7 cellular contexts compared by ENCODE assay signal in the genomic region with DNA sequence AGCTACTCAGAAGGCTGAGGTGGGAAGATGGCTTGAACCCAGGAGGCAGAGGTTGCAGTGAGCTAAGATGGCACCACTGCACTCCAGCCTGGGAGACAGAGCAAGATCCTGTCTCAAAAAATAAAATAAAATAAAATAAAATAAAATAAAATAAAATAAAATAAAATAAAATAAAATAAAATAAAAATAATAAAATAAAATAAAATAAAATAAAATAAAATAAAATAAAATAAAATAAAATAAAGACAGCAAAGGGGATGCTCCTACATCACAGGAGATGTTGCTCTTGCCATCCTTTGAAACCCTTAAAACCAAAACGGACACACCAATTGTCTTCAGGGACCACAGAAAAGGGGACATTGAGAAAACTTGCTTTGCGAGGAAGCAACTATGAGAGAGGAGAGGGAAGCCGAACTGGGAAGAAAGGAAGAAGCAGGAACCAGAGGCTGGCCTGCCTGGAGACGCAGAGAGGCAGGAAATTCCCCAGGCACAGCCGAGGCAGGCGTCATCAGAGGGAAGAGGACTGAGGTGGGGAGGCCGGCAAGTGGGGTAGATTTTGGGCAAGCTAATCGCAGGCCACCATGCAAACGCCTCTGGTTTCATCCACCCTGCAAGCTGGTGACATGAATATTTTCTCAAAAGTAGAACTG.
DNase-seq lines count a peak whose midpoint lies in the region; FAIRE-seq and TF ChIP-seq lines count a peak whose summit lies in the region.
"Not testable (repeated sequence)": the region's sequence is repeated elsewhere in the genome, so short reads cannot be mapped to it uniquely, and the experiment has no call there.

No MANE protein-coding gene starts in this region.

- CTCF ChIA-PET in H1 (lab: Charles Lee; ENCODE audit: partially characterized antibody): interaction anchor here (0.6 kb wide), 1 partner anchor 25 kb away, joined by 4 read pairs; no protein-coding TSS in a partner anchor

- not testable (repeated sequence) for H3K36me3 Mint-ChIP-seq in glutamatergic neuron (ENCODE audit: unreplicated experiment); neural progenitor cell

- H2AK5ac ChIP-seq in H1 (ENCODE audit: low read depth, low read length); mesenchymal stem cell (ENCODE audit: low read length, severe bottlenecking): not testable (repeated sequence)

- not testable (repeated sequence) for H3K27me3 ChIP-seq in HUES48 (ENCODE audit: control insufficient read depth, insufficient read depth, low read length); H1 (replicated peaks in 1 of 4; ENCODE audit: control insufficient read depth in 3 of 4, extremely low read depth in 1 of 4, insufficient read depth in 3 of 4, low read length in 3 of 4); neural progenitor cell; smooth muscle cell (ENCODE audit: low read depth)
- peaks cover 0 to 12% of the 10 kb centered on the region in 2 experiments for H3K27me3 ChIP-seq in mesenchymal stem cell (ENCODE audit: control insufficient read depth in 1 of 2, insufficient read depth in 1 of 2, low read length in 2 of 2)

- not testable (repeated sequence) for H4K8ac ChIP-seq in H1 (ENCODE audit: extremely low read depth, insufficient read depth, low read length); mesenchymal stem cell (ENCODE audit: low read length)

- TF ChIP-seq EP300 in H1 (IDR thresholded peaks at IDR 0.05; ENCODE audit: borderline replicate concordance in 1 of 2, low read depth in 2 of 2, low read length in 2 of 2): not testable (repeated sequence)

- not testable (repeated sequence) for H3K9me3 ChIP-seq in HUES48 (ENCODE audit: control insufficient read depth, insufficient read depth, low read length); H1 (ENCODE audit: insufficient read depth in 2 of 2, low read depth in 1 of 2, low read length in 1 of 2); mesenchymal stem cell (ENCODE audit: control insufficient read depth, low read length); neural progenitor cell (ENCODE audit: low read depth); smooth muscle cell (replicated peaks; ENCODE audit: low read depth)

- not testable (repeated sequence) for H3K4me3 Mint-ChIP-seq in glutamatergic neuron (ENCODE audit: unreplicated experiment)
- H3K4me3 Mint-ChIP-seq in neural progenitor cell: peak overlapping the region; percentile 0

- H3K4me3 ChIP-seq in HUES48 (ENCODE audit: low read depth, low read length); H1 (ENCODE audit: extremely low read depth in 1 of 4, insufficient read depth in 2 of 4, low read depth in 3 of 4, low read length in 4 of 4); mesenchymal stem cell (ENCODE audit: insufficient read depth in 1 of 2, low read depth in 1 of 2, low read length in 2 of 2); neural progenitor cell; smooth muscle cell: not testable (repeated sequence)

- not testable (repeated sequence) for H3K4me1 ChIP-seq in HUES48 (ENCODE audit: control insufficient read depth, insufficient read depth, low read length); H1 (replicated peaks in 1 of 4; ENCODE audit: control insufficient read depth in 3 of 4, insufficient read depth in 4 of 4, low read length in 3 of 4); mesenchymal stem cell (ENCODE audit: control insufficient read depth, insufficient read depth, low read depth, low read length); smooth muscle cell (ENCODE audit: low read depth)
- H3K4me1 ChIP-seq in neural progenitor cell: peaks cover 10% of the 10 kb centered on the region

- H3K4me1 Mint-ChIP-seq in glutamatergic neuron (ENCODE audit: low read depth, unreplicated experiment): not testable (repeated sequence)
- peaks cover 11% of the 10 kb centered on the region for H3K4me1 Mint-ChIP-seq in neural progenitor cell

- TF ChIP-seq RAD21 in H1 (IDR thresholded peaks at IDR 0.05 in 1 of 2, conservative IDR thresholded peaks at IDR 0.05 in 1 of 2; ENCODE audit: low read depth in 2 of 2, low read length in 2 of 2): not testable (repeated sequence)

- not testable (repeated sequence) for H3K27me3 Mint-ChIP-seq in glutamatergic neuron (ENCODE audit: unreplicated experiment); neural progenitor cell (ENCODE audit: insufficient read depth, low read depth)

- H2BK12ac ChIP-seq in H1 (ENCODE audit: low read depth, low read length): peak overlapping the region; percentile 75; the same call in 1 of the 2 replicates
- not testable (repeated sequence) for H2BK12ac ChIP-seq in mesenchymal stem cell (ENCODE audit: low read length in 2 of 2)

- H2BK20ac ChIP-seq in H1 (ENCODE audit: low read length): 0 out of 2 replicates have a peak overlapping the region, but pooled peaks have one; percentile 80

- H3K9me3 Mint-ChIP-seq in glutamatergic neuron (ENCODE audit: unreplicated experiment); neural progenitor cell: not testable (repeated sequence)

- not testable (repeated sequence) for H4K20me1 ChIP-seq in H1 (replicated peaks in 1 of 2; ENCODE audit: control insufficient read depth in 1 of 2, insufficient read depth in 2 of 2, low read length in 2 of 2); neural progenitor cell (ENCODE audit: low read depth); smooth muscle cell (ENCODE audit: low read depth)

- not testable (repeated sequence) for H3K4me2 ChIP-seq in H1 (ENCODE audit: insufficient read depth in 1 of 2, low read depth in 2 of 2, low read length in 2 of 2); mesenchymal stem cell (ENCODE audit: low read length, poor library complexity, severe bottlenecking); neural progenitor cell; smooth muscle cell

- H2BK120ac ChIP-seq in H1 (replicated peaks; ENCODE audit: low read depth, low read length): peak overlapping the region; percentile 64
- not testable (repeated sequence) for H2BK120ac ChIP-seq in mesenchymal stem cell (ENCODE audit: low read depth, low read length)

- not testable (repeated sequence) for H3K23me2 ChIP-seq in H1 (ENCODE audit: low read depth, low read length)

- H3K9ac ChIP-seq in HUES48 (ENCODE audit: low read depth, low read length); H1 (replicated peaks in 1 of 4; ENCODE audit: extremely low read depth in 1 of 4, low read depth in 3 of 4, low read length in 3 of 4); mesenchymal stem cell (ENCODE audit: low read length); neural progenitor cell; smooth muscle cell (ENCODE audit: low read depth): not testable (repeated sequence)

- H3K18ac ChIP-seq in H1 (ENCODE audit: extremely low read depth, low read length); mesenchymal stem cell (ENCODE audit: low read depth in 1 of 2, low read length in 2 of 2): not testable (repeated sequence)

- H3K27ac ChIP-seq in HUES48 (ENCODE audit: low read depth, low read length) (peak overlapping the region; percentile 31), neural progenitor cell (peak overlapping the region; percentile 7)
- not testable (repeated sequence) for H3K27ac ChIP-seq in H1 (ENCODE audit: low read depth, low read length); mesenchymal stem cell (ENCODE audit: low read length, poor library complexity, severe bottlenecking); smooth muscle cell (ENCODE audit: low read depth)

- H4K5ac ChIP-seq in H1 (ENCODE audit: insufficient read length, low read depth, low read length): peak overlapping the region; percentile 75

- H4K91ac ChIP-seq in H1 (replicated peaks; ENCODE audit: insufficient read length, low read length): peak overlapping the region; percentile 7
- H4K91ac ChIP-seq in mesenchymal stem cell (ENCODE audit: low read length): not testable (repeated sequence)

- TF ChIP-seq POLR2A in H1 (IDR thresholded peaks at IDR 0.05; ENCODE audit: control extremely low read depth in 1 of 2, low read depth in 2 of 2, low read length in 2 of 2): not testable (repeated sequence)

- H3K27ac Mint-ChIP-seq in glutamatergic neuron (ENCODE audit: unreplicated experiment): not testable (repeated sequence)
- H3K27ac Mint-ChIP-seq in neural progenitor cell: peak overlapping the region; percentile 95

- WGBS in H1 (ENCODE audit: extremely low coverage in 1 of 2, insufficient coverage in 1 of 2, insufficient read length in 1 of 2, insufficient replicate concordance in 2 of 2, low coverage in 1 of 2, low lambda C conversion rate in 2 of 2, missing lambda C conversion rate in 1 of 2), 2 experiments: 73% methylated on average over 9 of the region's 9 CpGs; no CpG with 5 or more reads in 1 of the 2 experiments
- 47% methylated on average over 3 of the region's 9 CpGs for WGBS in mesenchymal stem cell
- WGBS in smooth muscle cell (ENCODE audit: low lambda C conversion rate): 53% methylated on average over 9 of the region's 9 CpGs

- not testable (repeated sequence) for H3K79me2 ChIP-seq in H1 (ENCODE audit: control insufficient read depth in 1 of 2, insufficient read depth in 2 of 2, low read length in 2 of 2); neural progenitor cell (ENCODE audit: low read depth); smooth muscle cell (ENCODE audit: low read depth)

- H3K36me3 ChIP-seq in HUES48 (ENCODE audit: control insufficient read depth, insufficient read depth, low read length); H1 (ENCODE audit: control insufficient read depth in 2 of 4, insufficient read depth in 4 of 4, low read length in 3 of 4); mesenchymal stem cell (ENCODE audit: control insufficient read depth in 1 of 2, insufficient read depth in 2 of 2, low read depth in 1 of 2, low read length in 2 of 2); neural progenitor cell; smooth muscle cell (ENCODE audit: low read depth): not testable (repeated sequence)

- H3K56ac ChIP-seq in H1 (replicated peaks; ENCODE audit: insufficient read length, low read depth, low read length): not testable (repeated sequence)

- DNase-seq in H1 (ENCODE audit: low read depth in 1 of 2, low spot score in 2 of 2); neural progenitor cell (ENCODE audit: low spot score); smooth muscle cell (lab: John Stamatoyannopoulos, UW; ENCODE audit: unreplicated experiment): not testable (repeated sequence)
- DNase-seq in glutamatergic neuron (peak; percentile 20), mesenchymal stem cell (peak; percentile 13)

- POLR2A ChIA-PET in H1 (lab: Charles Lee; ENCODE audit: partially characterized antibody): not testable (repeated sequence)

- not testable (repeated sequence) for H3K23ac ChIP-seq in H1 (ENCODE audit: insufficient read length); mesenchymal stem cell (ENCODE audit: low read length in 2 of 2)

- not testable (repeated sequence) for H2AFZ ChIP-seq in H1 (ENCODE audit: low read length); mesenchymal stem cell (ENCODE audit: low read depth, low read length)
- H2AFZ ChIP-seq in neural progenitor cell (replicated peaks): peak overlapping the region; percentile 74
- peak overlapping the region; percentile 72 for H2AFZ ChIP-seq in smooth muscle cell (ENCODE audit: low read depth)

- H3K14ac ChIP-seq in H1 (ENCODE audit: insufficient read length); mesenchymal stem cell (ENCODE audit: low read length in 2 of 2): not testable (repeated sequence)

- FAIRE-seq in TTC549 (lab: Jason Lieb, UNC): peak; percentile 76
- FAIRE-seq in H1 (lab: Jason Lieb, UNC): not testable (repeated sequence)

- not testable (repeated sequence) for H3K4ac ChIP-seq in H1 (replicated peaks; ENCODE audit: insufficient read length, low read depth, low read length); mesenchymal stem cell (ENCODE audit: low read depth in 1 of 2, low read length in 2 of 2)

- H2BK15ac ChIP-seq in H1 (ENCODE audit: low read length); mesenchymal stem cell (ENCODE audit: low read depth, poor library complexity, severe bottlenecking): not testable (repeated sequence)

- not testable (repeated sequence) for TF ChIP-seq CTCF in H1 (IDR thresholded peaks at IDR 0.05; ENCODE audit: control extremely low read depth in 1 of 3, insufficient read depth in 1 of 3, low read depth in 1 of 3, low read length in 3 of 3); glutamatergic neuron (IDR thresholded peaks at IDR 0.05; ENCODE audit: partially characterized antibody, unreplicated experiment); neural progenitor cell (IDR thresholded peaks at IDR 0.05); smooth muscle cell (IDR thresholded peaks at IDR 0.05; ENCODE audit: borderline replicate concordance, insufficient read depth, poor library complexity, severe bottlenecking)

- H3K79me1 ChIP-seq in H1 (ENCODE audit: low read depth, low read length); mesenchymal stem cell (replicated peaks; ENCODE audit: low read length, poor library complexity, severe bottlenecking): not testable (repeated sequence)

- H3F3A ChIP-seq in neural progenitor cell (ENCODE audit: low read depth); smooth muscle cell (ENCODE audit: low read depth): not testable (repeated sequence)

- peak overlapping the region; percentile 35; the same call in 1 of the 2 replicates for H2BK5ac ChIP-seq in H1 (ENCODE audit: low read depth, low read length)
- H2BK5ac ChIP-seq in mesenchymal stem cell (ENCODE audit: low read depth, low read length, poor library complexity, severe bottlenecking): not testable (repeated sequence)
